ENCODE assay signal across 1 cellular context in the genomic region with DNA sequence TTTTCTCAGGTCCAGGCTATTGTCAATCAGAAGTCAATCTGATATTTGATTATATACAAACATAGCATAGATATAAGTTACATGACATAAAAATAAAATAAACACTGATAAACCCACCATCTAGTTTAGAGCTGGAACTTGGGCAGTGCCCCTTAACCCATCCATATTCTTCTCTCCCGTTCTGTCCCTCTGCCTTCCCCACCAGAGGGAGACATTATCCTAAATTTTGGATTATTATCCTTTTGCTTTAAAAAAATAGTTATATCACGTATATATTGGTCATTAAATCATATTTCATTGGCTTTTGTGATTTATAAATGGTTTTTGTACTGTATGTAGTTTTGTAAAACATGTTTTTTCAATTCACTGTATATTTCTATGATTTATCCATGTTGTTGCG.
TF ChIP-seq lines count a peak whose summit lies in the region.

No MANE protein-coding gene starts in this region.

TF ChIP-seq in GM12878, 131 proteins besides CTCF, POLR2A, EP300 and RAD21:
- TF ChIP-seq REST (IDR thresholded peaks at IDR 0.05; ENCODE audit: low read depth, low read length): no peak
- no peak for TF ChIP-seq TAF1 (IDR thresholded peaks at IDR 0.05; ENCODE audit: borderline replicate concordance, low read depth, low read length)
- no peak for TF ChIP-seq YBX1 (IDR thresholded peaks at IDR 0.05)
- TF ChIP-seq STAT3 (IDR thresholded peaks at IDR 0.05; ENCODE audit: low read depth, low read length): no peak
- no peak for TF ChIP-seq SUZ12 (IDR thresholded peaks at IDR 0.05; ENCODE audit: unreplicated experiment)
- no peak for TF ChIP-seq TCF12 (IDR thresholded peaks at IDR 0.05; ENCODE audit: low read depth, low read length)
- TF ChIP-seq DPF2 (IDR thresholded peaks at IDR 0.05): no peak
- TF ChIP-seq ZNF217 (IDR thresholded peaks at IDR 0.05): no peak
- TF ChIP-seq SIX5 (IDR thresholded peaks at IDR 0.05; ENCODE audit: low read depth, low read length, severe bottlenecking): no peak
- TF ChIP-seq STAT1 (conservative IDR thresholded peaks at IDR 0.05): no peak
- no peak for TF ChIP-seq POLR2AphosphoS2 (IDR thresholded peaks at IDR 0.05; ENCODE audit: low read depth, low read length)
- no peak for TF ChIP-seq RFX5 (IDR thresholded peaks at IDR 0.05; ENCODE audit: low read depth, low read length)
- TF ChIP-seq BRCA1 (IDR thresholded peaks at IDR 0.05; ENCODE audit: low read depth, low read length): no peak
- no peak for TF ChIP-seq RBBP5 (conservative IDR thresholded peaks at IDR 0.05)
- TF ChIP-seq, protein P1, sequence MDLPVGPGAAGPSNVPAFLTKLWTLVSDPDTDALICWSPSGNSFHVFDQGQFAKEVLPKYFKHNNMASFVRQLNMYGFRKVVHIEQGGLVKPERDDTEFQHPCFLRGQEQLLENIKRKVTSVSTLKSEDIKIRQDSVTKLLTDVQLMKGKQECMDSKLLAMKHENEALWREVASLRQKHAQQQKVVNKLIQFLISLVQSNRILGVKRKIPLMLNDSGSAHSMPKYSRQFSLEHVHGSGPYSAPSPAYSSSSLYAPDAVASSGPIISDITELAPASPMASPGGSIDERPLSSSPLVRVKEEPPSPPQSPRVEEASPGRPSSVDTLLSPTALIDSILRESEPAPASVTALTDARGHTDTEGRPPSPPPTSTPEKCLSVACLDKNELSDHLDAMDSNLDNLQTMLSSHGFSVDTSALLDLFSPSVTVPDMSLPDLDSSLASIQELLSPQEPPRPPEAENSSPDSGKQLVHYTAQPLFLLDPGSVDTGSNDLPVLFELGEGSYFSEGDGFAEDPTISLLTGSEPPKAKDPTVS (IDR thresholded peaks at IDR 0.05; ENCODE audit: low read depth, low read length): no peak
- no peak for TF ChIP-seq ASH2L (IDR thresholded peaks at IDR 0.05; ENCODE audit: borderline replicate concordance, low read depth)
- no peak for TF ChIP-seq RUNX3 (IDR thresholded peaks at IDR 0.05; ENCODE audit: low read length)
- no peak for TF ChIP-seq BACH1 (IDR thresholded peaks at IDR 0.05; ENCODE audit: borderline replicate concordance)
